Comparison of ENCODE assay signal across 23 cellular contexts in the genomic region with DNA sequence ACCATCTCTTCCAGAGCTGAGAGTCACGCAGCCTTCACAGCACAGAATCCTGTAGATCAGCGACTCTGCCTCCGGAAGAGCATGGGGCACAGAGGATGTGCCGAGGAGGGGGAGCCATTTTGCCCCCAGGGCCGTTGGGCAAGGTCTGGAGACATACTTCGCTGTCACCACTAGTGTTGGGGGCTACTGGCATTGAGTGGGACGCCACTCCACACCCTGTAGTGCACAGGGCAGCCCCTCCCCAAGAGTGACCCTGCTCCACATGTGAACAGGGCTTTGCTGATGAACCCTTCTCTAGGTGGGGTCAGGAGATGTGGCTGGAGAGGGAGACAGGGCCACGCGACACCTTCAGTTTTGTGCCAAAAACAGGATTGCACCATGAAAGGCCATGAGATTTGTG. TPM values are rescaled to one million over a fixed set of nuclear protein-coding genes. Genes with fewer than 3 reads are reported as not detected.
"Had no signal": no experiment of that assay in that cellular context is flagged by ENCODE, and none has a peak within 500 bp of the region (broad histone marks: within the 10 kb centered on the region; RNA-seq: fewer than 3 reads in every experiment).

No MANE protein-coding gene starts in this region.

- DNase-seq: IMR-90, Karpas-422, KG1, MG63, NCI-H1092, NCI-H1105 treated with DMSO at 0.1 percent for 48 hours, NCI-H1417 treated with DMSO at 0.1 percent for 48 hours, NCI-H146, NCI-H1694 treated with DMSO at 0.1 percent for 48 hours, NCI-H1930, NCI-H2081, NCI-H2107, NCI-H2227 treated with DMSO at 0.1 percent for 48 hours, NCI-H524, NCI-H69, NCI-H774, Right ventricle myocardium superior, RPMI8226, SIG-M5 had no signal

- H3K4me1 ChIP-seq: SJSA1 had no signal

- H3K27ac ChIP-seq: SJSA1, SK-N-MC had no signal

- H3K27me3 ChIP-seq: MG63, SJSA1 had no signal

- H3K4me3 ChIP-seq: MG63, SJSA1, SK-N-MC had no signal

- H3K9me3 ChIP-seq: MG63, SJSA1 had no signal

- H3K36me3 ChIP-seq: MG63, SJSA1 had no signal

RNA-seq across cellular contexts. Expression of gene GLT1D1, which starts 6.0 kb away (rescaled TPM):
- total RNA-seq: HT-29, IMR-90, NCI-H460, SJSA1 had no signal
- polyA plus RNA-seq: IMR-90 had no signal
